ENCODE assay signal across 15 cellular contexts in genomic region chr7:17005277-17005676, GRCh38.
"Had no signal": no experiment of that assay in that cellular context is flagged by ENCODE, and none has a peak within 500 bp of the region (broad histone marks: within the 10 kb centered on the region; RNA-seq: fewer than 3 reads in every experiment).

No MANE protein-coding gene starts in this region.

- H3K9ac ChIP-seq: parathyroid adenoma had no signal

- H3K4me3 ChIP-seq: gastroesophageal sphincter, heart left ventricle, smooth muscle cell had no signal

- H3K27ac ChIP-seq: gastroesophageal sphincter, heart left ventricle, neutrophil, parathyroid adenoma had no signal

- H3K4me2 ChIP-seq: smooth muscle cell had no signal

- H3K79me2 ChIP-seq: parathyroid adenoma had no signal

- ATAC-seq: activated CD4-positive, alpha-beta T cell treated with anti-CD3 and anti-CD28 coated beads for 36 hours; gastroesophageal sphincter; heart left ventricle; natural killer cell; sciatic nerve; stimulated activated naive CD8-positive, alpha-beta T cell treated with anti-CD3 and anti-CD28 coated beads, Interleukin-15, amount 100 ng/mL, for 72 hours; WTC11 had no signal

- DNase-seq: activated CD4-positive, alpha-beta T cell treated with anti-CD3 and anti-CD28 coated beads for 36 hours; activated CD4-positive, alpha-beta T cell treated with anti-CD3 and anti-CD28 coated beads, Interleukin-2, amount 50 U/mL, for 48 hours; erythroblast; heart left ventricle; kidney glomerular epithelial cell; natural killer cell; stimulated activated CD4-positive, alpha-beta T cell treated with anti-CD3 and anti-CD28 coated beads, Interleukin-4, amount 100 ng/mL, for 1 hour; stimulated activated naive CD8-positive, alpha-beta T cell treated with anti-CD3 and anti-CD28 coated beads, Interleukin-15, amount 100 ng/mL, for 72 hours; trophoblast cell had no signal

- H3K4me1 ChIP-seq: gastroesophageal sphincter, parathyroid adenoma had no signal

- H2AFZ ChIP-seq: parathyroid adenoma had no signal

- H3K27me3 ChIP-seq: gastroesophageal sphincter, heart left ventricle, neutrophil had no signal

- H3K9me3 ChIP-seq: gastroesophageal sphincter, heart left ventricle, neutrophil had no signal

- H3K36me3 ChIP-seq: gastroesophageal sphincter, heart left ventricle, neutrophil had no signal
